Comparison of ENCODE assay signal across 1 cellular context in genomic region chr6:158939255-158940170, GRCh38.
TF ChIP-seq lines count a peak whose summit lies in the region.

No MANE protein-coding gene starts in this region.

TF ChIP-seq in A549, 52 proteins besides CTCF, POLR2A, EP300 and RAD21 (continued from another document):
- TF ChIP-seq CHD2 (IDR thresholded peaks at IDR 0.05; ENCODE audit: low read length, partially characterized antibody) (no peak), KDM5A (IDR thresholded peaks at IDR 0.05) (no peak), CBX2 (IDR thresholded peaks at IDR 0.05; ENCODE audit: borderline replicate concordance, low read depth) (no peak), TFCP2L1 (CRISPR knock-in tag; IDR thresholded peaks at IDR 0.05) (no peak), MAZ (IDR thresholded peaks at IDR 0.05; ENCODE audit: borderline replicate concordance, low read depth, low read length) (no peak), SREBF2 (IDR thresholded peaks at IDR 0.05) (no peak)
